In genomic region chr10:59563506-59563905, GRCh38 we compare ENCODE assay signal across 19 cellular contexts.
"Had no signal": no experiment of that assay in that cellular context is flagged by ENCODE, and none has a peak within 500 bp of the region (broad histone marks: within the 10 kb centered on the region; RNA-seq: fewer than 3 reads in every experiment).

No MANE protein-coding gene starts in this region.

- ATAC-seq: heart right ventricle; left lobe of liver; mucosa of descending colon; naive thymus-derived CD8-positive, alpha-beta T cell; stimulated activated naive B cell treated with anti-CD40 and anti-IgM and Interleukin-4, amounts not matched to agents 10 μg/mL and 1 μg/mL and 100 μg/mL, for 72 hours had no signal

- DNase-seq: effector CD4-positive, alpha-beta T cell; endodermal cell; heart right ventricle; hypothalamus; kidney glomerular epithelial cell; mucosa of descending colon; naive thymus-derived CD8-positive, alpha-beta T cell; sigmoid colon; stimulated activated CD4-positive, alpha-beta T cell treated with anti-CD3 and anti-CD28 coated beads, Interleukin-2, amount 100 ng/mL, for 24 hours; stimulated activated CD4-positive, alpha-beta T cell treated with anti-CD3 and anti-CD28 coated beads, Interleukin-4, amount 100 ng/mL, for 4 hours; stimulated activated naive B cell treated with anti-CD40 and anti-IgM and Interleukin-4, amounts not matched to agents 10 μg/mL and 1 μg/mL and 100 μg/mL, for 72 hours; stomach; substantia nigra; transverse colon had no signal

- H3K4me3 ChIP-seq: coronary artery, heart right ventricle, mucosa of descending colon, right atrium auricular region, sigmoid colon, skin epidermis, stomach, thoracic aorta, transverse colon had no signal
